In the genomic region with DNA sequence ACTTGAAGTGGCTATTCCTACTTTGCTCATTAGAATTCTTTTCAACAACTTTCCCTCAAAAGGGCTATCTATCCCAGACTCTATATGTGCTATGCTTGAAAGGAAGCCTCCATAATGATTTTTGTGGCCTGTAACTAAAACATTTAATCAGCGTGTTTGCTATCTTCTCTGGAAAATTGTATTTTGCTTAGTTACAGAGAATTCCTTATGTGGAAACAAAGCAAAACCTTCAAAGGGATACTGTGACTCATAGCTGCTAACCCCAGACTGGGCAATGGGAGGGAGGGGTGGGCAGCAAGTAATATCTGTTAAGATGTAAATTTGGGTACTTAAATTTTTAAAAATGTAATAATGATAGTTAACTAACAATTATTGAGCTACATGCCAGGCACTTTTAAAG, we compare ENCODE assay signal across 2 cellular contexts.
TF ChIP-seq lines count a peak whose summit lies in the region.

No MANE protein-coding gene starts in this region.

TF ChIP-seq in SK-N-SH, 30 proteins besides CTCF, POLR2A, EP300 and RAD21 (continued from another document):
- TF ChIP-seq TAF1 (IDR thresholded peaks at IDR 0.05; ENCODE audit: borderline replicate concordance, low read depth, low read length), result no peak
- no peak for TF ChIP-seq NRF1 (IDR thresholded peaks at IDR 0.05; ENCODE audit: low read depth, low read length)
- TF ChIP-seq MEF2A (IDR thresholded peaks at IDR 0.05; ENCODE audit: borderline replicate concordance, low read depth), result no peak
- TF ChIP-seq, protein P1, sequence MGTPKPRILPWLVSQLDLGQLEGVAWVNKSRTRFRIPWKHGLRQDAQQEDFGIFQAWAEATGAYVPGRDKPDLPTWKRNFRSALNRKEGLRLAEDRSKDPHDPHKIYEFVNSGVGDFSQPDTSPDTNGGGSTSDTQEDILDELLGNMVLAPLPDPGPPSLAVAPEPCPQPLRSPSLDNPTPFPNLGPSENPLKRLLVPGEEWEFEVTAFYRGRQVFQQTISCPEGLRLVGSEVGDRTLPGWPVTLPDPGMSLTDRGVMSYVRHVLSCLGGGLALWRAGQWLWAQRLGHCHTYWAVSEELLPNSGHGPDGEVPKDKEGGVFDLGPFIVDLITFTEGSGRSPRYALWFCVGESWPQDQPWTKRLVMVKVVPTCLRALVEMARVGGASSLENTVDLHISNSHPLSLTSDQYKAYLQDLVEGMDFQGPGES (IDR thresholded peaks at IDR 0.05; ENCODE audit: low read depth, low read length), result no peak
- TF ChIP-seq, protein P2, sequence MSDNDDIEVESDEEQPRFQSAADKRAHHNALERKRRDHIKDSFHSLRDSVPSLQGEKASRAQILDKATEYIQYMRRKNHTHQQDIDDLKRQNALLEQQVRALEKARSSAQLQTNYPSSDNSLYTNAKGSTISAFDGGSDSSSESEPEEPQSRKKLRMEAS (IDR thresholded peaks at IDR 0.05; ENCODE audit: low read depth), result no peak
- no peak for TF ChIP-seq TEAD4 (IDR thresholded peaks at IDR 0.05; ENCODE audit: borderline replicate concordance, insufficient read depth)
- TF ChIP-seq, protein P3, sequence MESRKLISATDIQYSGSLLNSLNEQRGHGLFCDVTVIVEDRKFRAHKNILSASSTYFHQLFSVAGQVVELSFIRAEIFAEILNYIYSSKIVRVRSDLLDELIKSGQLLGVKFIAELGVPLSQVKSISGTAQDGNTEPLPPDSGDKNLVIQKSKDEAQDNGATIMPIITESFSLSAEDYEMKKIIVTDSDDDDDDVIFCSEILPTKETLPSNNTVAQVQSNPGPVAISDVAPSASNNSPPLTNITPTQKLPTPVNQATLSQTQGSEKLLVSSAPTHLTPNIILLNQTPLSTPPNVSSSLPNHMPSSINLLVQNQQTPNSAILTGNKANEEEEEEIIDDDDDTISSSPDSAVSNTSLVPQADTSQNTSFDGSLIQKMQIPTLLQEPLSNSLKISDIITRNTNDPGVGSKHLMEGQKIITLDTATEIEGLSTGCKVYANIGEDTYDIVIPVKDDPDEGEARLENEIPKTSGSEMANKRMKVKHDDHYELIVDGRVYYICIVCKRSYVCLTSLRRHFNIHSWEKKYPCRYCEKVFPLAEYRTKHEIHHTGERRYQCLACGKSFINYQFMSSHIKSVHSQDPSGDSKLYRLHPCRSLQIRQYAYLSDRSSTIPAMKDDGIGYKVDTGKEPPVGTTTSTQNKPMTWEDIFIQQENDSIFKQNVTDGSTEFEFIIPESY (IDR thresholded peaks at IDR 0.05; ENCODE audit: borderline replicate concordance, low read depth), result no peak
- TF ChIP-seq FOXM1 (IDR thresholded peaks at IDR 0.05; ENCODE audit: low read depth), result no peak
- TF ChIP-seq TCF12 (IDR thresholded peaks at IDR 0.05), result no peak
- TF ChIP-seq SMC3 (IDR thresholded peaks at IDR 0.05; ENCODE audit: low read depth, low read length), result no peak
- TF ChIP-seq RCOR1 (IDR thresholded peaks at IDR 0.05; ENCODE audit: low read length), result no peak

TF ChIP-seq in SK-N-SH treated with all-trans-retinoic acid at 6 μM for 48 hours, 23 proteins besides CTCF, POLR2A, EP300 and RAD21 (continued from another document):
- TF ChIP-seq, protein P4, sequence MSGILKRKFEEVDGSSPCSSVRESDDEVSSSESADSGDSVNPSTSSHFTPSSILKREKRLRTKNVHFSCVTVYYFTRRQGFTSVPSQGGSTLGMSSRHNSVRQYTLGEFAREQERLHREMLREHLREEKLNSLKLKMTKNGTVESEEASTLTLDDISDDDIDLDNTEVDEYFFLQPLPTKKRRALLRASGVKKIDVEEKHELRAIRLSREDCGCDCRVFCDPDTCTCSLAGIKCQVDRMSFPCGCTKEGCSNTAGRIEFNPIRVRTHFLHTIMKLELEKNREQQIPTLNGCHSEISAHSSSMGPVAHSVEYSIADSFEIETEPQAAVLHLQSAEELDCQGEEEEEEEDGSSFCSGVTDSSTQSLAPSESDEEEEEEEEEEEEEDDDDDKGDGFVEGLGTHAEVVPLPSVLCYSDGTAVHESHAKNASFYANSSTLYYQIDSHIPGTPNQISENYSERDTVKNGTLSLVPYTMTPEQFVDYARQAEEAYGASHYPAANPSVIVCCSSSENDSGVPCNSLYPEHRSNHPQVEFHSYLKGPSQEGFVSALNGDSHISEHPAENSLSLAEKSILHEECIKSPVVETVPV (CRISPR knock-in tag; IDR thresholded peaks at IDR 0.05), result no peak
- no peak for TF ChIP-seq SNAI2 (CRISPR knock-in tag; IDR thresholded peaks at IDR 0.05)
- TF ChIP-seq ZC3H10 (CRISPR knock-in tag; IDR thresholded peaks at IDR 0.05), result no peak
- TF ChIP-seq, protein P5, sequence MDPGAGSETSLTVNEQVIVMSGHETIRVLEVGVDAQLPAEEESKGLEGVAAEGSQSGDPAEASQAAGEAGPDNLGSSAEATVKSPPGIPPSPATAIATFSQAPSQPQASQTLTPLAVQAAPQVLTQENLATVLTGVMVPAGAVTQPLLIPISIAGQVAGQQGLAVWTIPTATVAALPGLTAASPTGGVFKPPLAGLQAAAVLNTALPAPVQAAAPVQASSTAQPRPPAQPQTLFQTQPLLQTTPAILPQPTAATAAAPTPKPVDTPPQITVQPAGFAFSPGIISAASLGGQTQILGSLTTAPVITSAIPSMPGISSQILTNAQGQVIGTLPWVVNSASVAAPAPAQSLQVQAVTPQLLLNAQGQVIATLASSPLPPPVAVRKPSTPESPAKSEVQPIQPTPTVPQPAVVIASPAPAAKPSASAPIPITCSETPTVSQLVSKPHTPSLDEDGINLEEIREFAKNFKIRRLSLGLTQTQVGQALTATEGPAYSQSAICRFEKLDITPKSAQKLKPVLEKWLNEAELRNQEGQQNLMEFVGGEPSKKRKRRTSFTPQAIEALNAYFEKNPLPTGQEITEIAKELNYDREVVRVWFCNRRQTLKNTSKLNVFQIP (CRISPR knock-in tag; IDR thresholded peaks at IDR 0.05; ENCODE audit: borderline replicate concordance, low read depth), result no peak
- TF ChIP-seq, protein P6, sequence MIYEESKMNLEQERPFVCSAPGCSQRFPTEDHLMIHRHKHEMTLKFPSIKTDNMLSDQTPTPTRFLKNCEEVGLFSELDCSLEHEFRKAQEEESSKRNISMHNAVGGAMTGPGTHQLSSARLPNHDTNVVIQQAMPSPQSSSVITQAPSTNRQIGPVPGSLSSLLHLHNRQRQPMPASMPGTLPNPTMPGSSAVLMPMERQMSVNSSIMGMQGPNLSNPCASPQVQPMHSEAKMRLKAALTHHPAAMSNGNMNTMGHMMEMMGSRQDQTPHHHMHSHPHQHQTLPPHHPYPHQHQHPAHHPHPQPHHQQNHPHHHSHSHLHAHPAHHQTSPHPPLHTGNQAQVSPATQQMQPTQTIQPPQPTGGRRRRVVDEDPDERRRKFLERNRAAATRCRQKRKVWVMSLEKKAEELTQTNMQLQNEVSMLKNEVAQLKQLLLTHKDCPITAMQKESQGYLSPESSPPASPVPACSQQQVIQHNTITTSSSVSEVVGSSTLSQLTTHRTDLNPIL (CRISPR knock-in tag; IDR thresholded peaks at IDR 0.05; ENCODE audit: low read depth), result no peak
- TF ChIP-seq, protein P7, sequence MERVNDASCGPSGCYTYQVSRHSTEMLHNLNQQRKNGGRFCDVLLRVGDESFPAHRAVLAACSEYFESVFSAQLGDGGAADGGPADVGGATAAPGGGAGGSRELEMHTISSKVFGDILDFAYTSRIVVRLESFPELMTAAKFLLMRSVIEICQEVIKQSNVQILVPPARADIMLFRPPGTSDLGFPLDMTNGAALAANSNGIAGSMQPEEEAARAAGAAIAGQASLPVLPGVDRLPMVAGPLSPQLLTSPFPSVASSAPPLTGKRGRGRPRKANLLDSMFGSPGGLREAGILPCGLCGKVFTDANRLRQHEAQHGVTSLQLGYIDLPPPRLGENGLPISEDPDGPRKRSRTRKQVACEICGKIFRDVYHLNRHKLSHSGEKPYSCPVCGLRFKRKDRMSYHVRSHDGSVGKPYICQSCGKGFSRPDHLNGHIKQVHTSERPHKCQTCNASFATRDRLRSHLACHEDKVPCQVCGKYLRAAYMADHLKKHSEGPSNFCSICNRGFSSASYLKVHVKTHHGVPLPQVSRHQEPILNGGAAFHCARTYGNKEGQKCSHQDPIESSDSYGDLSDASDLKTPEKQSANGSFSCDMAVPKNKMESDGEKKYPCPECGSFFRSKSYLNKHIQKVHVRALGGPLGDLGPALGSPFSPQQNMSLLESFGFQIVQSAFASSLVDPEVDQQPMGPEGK (CRISPR knock-in tag; IDR thresholded peaks at IDR 0.05; ENCODE audit: borderline replicate concordance), result no peak
- TF ChIP-seq, protein P8, sequence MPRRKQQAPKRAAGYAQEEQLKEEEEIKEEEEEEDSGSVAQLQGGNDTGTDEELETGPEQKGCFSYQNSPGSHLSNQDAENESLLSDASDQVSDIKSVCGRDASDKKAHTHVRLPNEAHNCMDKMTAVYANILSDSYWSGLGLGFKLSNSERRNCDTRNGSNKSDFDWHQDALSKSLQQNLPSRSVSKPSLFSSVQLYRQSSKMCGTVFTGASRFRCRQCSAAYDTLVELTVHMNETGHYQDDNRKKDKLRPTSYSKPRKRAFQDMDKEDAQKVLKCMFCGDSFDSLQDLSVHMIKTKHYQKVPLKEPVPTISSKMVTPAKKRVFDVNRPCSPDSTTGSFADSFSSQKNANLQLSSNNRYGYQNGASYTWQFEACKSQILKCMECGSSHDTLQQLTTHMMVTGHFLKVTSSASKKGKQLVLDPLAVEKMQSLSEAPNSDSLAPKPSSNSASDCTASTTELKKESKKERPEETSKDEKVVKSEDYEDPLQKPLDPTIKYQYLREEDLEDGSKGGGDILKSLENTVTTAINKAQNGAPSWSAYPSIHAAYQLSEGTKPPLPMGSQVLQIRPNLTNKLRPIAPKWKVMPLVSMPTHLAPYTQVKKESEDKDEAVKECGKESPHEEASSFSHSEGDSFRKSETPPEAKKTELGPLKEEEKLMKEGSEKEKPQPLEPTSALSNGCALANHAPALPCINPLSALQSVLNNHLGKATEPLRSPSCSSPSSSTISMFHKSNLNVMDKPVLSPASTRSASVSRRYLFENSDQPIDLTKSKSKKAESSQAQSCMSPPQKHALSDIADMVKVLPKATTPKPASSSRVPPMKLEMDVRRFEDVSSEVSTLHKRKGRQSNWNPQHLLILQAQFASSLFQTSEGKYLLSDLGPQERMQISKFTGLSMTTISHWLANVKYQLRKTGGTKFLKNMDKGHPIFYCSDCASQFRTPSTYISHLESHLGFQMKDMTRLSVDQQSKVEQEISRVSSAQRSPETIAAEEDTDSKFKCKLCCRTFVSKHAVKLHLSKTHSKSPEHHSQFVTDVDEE (CRISPR knock-in tag; IDR thresholded peaks at IDR 0.05), result no peak
- no peak for TF ChIP-seq CSDC2 (CRISPR knock-in tag; IDR thresholded peaks at IDR 0.05)
- no peak for TF ChIP-seq OSR1 (CRISPR knock-in tag; IDR thresholded peaks at IDR 0.05)
- no peak for TF ChIP-seq ZNF565 (CRISPR knock-in tag; conservative IDR thresholded peaks at IDR 0.05; ENCODE audit: low read depth)
- TF ChIP-seq ZFP30 (CRISPR knock-in tag; IDR thresholded peaks at IDR 0.05), result no peak
- no peak for TF ChIP-seq ZNF8 (CRISPR knock-in tag; IDR thresholded peaks at IDR 0.05)
- no peak for TF ChIP-seq RARB (CRISPR knock-in tag; IDR thresholded peaks at IDR 0.05)
